ENCODE assay signal across 20 cellular contexts in genomic region chr1:226305184-226305583, GRCh38.
"Had no signal": no experiment of that assay in that cellular context is flagged by ENCODE, and none has a peak within 500 bp of the region (broad histone marks: within the 10 kb centered on the region; RNA-seq: fewer than 3 reads in every experiment).

No MANE protein-coding gene starts in this region.

- H3K4me1 ChIP-seq: foreskin keratinocyte, testis had no signal

- H3K27ac ChIP-seq: body of pancreas, foreskin keratinocyte, testis, upper lobe of left lung, VCaP had no signal

- H3K9me3 Mint-ChIP-seq: activated naive CD4-positive, alpha-beta T cell treated with anti-CD3 and anti-CD28 coated beads, Interleukin-2, amount 50 U/mL, for 24 hours; T-helper 2 cell treated with Interferon-gamma antibody and Interleukin-4, amounts not matched to agents 5 μg/mL and 100 μg/mL, for 36 hours had no signal

- H3K4me3 Mint-ChIP-seq: activated naive CD4-positive, alpha-beta T cell treated with anti-CD3 and anti-CD28 coated beads, Interleukin-2, amount 50 U/mL, for 24 hours; T-helper 2 cell treated with Interferon-gamma antibody and Interleukin-4, amounts not matched to agents 5 μg/mL and 100 μg/mL, for 36 hours had no signal

- ATAC-seq: body of pancreas, foreskin keratinocyte, left cardiac atrium had no signal

- H3K27ac Mint-ChIP-seq: activated naive CD4-positive, alpha-beta T cell treated with anti-CD3 and anti-CD28 coated beads, Interleukin-2, amount 50 U/mL, for 24 hours had no signal

- H3K9me3 ChIP-seq: body of pancreas, testis, upper lobe of left lung had no signal

- H3K4me3 ChIP-seq: body of pancreas, testis, upper lobe of left lung had no signal

- DNase-seq: activated CD4-positive, CD25-positive, alpha-beta regulatory T cell treated with anti-CD3 and anti-CD28 coated beads, Interleukin-2, amount 50 U/mL, for 72 hours; activated gamma-delta T cell treated with Interleukin-2 at 50 U/mL for 16 hours; activated T-cell treated with anti-CD3 and anti-CD28 coated beads, Interleukin-2, amount 50 U/mL, for 1 hour; anterior cingulate cortex; body of pancreas; central memory CD4-positive, alpha-beta T cell; dermis blood vessel endothelial cell; effector CD8-positive, alpha-beta T cell; foreskin keratinocyte; hippocampal formation; islet precursor cell; left cardiac atrium; mesenchymal stem cell; stimulated activated CD4-positive, alpha-beta T cell treated with anti-CD3 and anti-CD28 coated beads, Interleukin-4, amount 100 ng/mL, for 1 hour; stimulated activated naive CD4-positive, alpha-beta T cell; testis; upper lobe of left lung had no signal

- H3K27me3 ChIP-seq: body of pancreas, foreskin keratinocyte, testis, upper lobe of left lung had no signal
